In genomic region chr14:97976861-97977260, GRCh38 we compare ENCODE assay signal across 9 cellular contexts.
DNase-seq lines count a peak whose midpoint lies in the region; ATAC-seq and TF ChIP-seq lines count a peak whose summit lies in the region.
"Had no signal": no experiment of that assay in that cellular context is flagged by ENCODE, and none has a peak within 500 bp of the region (broad histone marks: within the 10 kb centered on the region; RNA-seq: fewer than 3 reads in every experiment).

No MANE protein-coding gene starts in this region.

- no peaks in the 10 kb centered on the region for H3K36me3 ChIP-seq in BLaER1 treated with 17β-estradiol and CSF1 and Interleukin-3, amounts not matched to agents 10 nM and 100 nM
- H3K36me3 ChIP-seq in duodenal mucosa (ENCODE audit: control insufficient read depth in 1 of 2, insufficient read depth in 2 of 2, low read length in 2 of 2) = no peaks in the 10 kb centered on the region
- H3K36me3 ChIP-seq in naive thymus-derived CD4-positive, alpha-beta T cell (ENCODE audit: control insufficient read depth in 2 of 3, insufficient read depth in 3 of 3, low read length in 3 of 3) = no peaks in the 10 kb centered on the region
- H3K36me3 ChIP-seq in right lobe of liver = no peaks in the 10 kb centered on the region

- no peak for TF ChIP-seq CTCF in right lobe of liver (IDR thresholded peaks at IDR 0.05)

- H3K4me3 Mint-ChIP-seq in T-helper 17 cell = peak overlapping the region; percentile 88
- peak overlapping the region; percentile 85 to 99 (median 93) for H3K4me3 Mint-ChIP-seq in naive thymus-derived CD4-positive, alpha-beta T cell

- H3K9me3 ChIP-seq in BLaER1 treated with 17β-estradiol and CSF1 and Interleukin-3, amounts not matched to agents 10 nM and 100 nM (replicated peaks in 1 of 11) = peaks cover 0 to 5% (median 0%) of the 10 kb centered on the region in 11 experiments; a peak in 3 of 22 replicates
- H3K9me3 ChIP-seq in T-helper 17 cell (ENCODE audit: control insufficient read depth, low read length, poor library complexity, severe bottlenecking) = no peaks in the 10 kb centered on the region
- no peaks in the 10 kb centered on the region for H3K9me3 ChIP-seq in duodenal mucosa (ENCODE audit: control insufficient read depth in 1 of 2, low read length in 2 of 2)
- H3K9me3 ChIP-seq in naive thymus-derived CD4-positive, alpha-beta T cell (ENCODE audit: control insufficient read depth in 2 of 3, low read length in 3 of 3) = peaks cover 0 to 4% (median 0%) of the 10 kb centered on the region in 3 experiments
- no peaks in the 10 kb centered on the region for H3K9me3 ChIP-seq in right lobe of liver

- peak overlapping the region in 5 of 11 experiments; percentile 67 to 76 (median 75); a peak in 10 of 22 replicates for H3K27ac ChIP-seq in BLaER1 treated with 17β-estradiol and CSF1 and Interleukin-3, amounts not matched to agents 10 nM and 100 nM
- H3K27ac ChIP-seq in duodenal mucosa (ENCODE audit: low read depth, low read length) (peak overlapping the region; percentile 14), right lobe of liver (no peak overlapping the region)
- H3K27ac ChIP-seq in naive thymus-derived CD4-positive, alpha-beta T cell (ENCODE audit: low read depth, low read length) = peak overlapping the region; percentile 85

- ATAC-seq in T-helper 17 cell = no peak
- no peak for ATAC-seq in naive thymus-derived CD4-positive, alpha-beta T cell
- ATAC-seq in right lobe of liver = no peak

- CTCF ChIA-PET in naive thymus-derived CD4-positive, alpha-beta T cell (lab: Charles Lee) = interaction anchor here (0.6 to 3.6 kb wide), 8 partner anchors 19 to 792 kb away, joined by 3 to 75 read pairs (median 8); no protein-coding TSS in a partner anchor

- POLR2A ChIA-PET in naive thymus-derived CD4-positive, alpha-beta T cell (lab: Charles Lee) = interaction anchor here (0.6 to 6.3 kb wide), 27 partner anchors 14 to 1294 kb away, joined by 3 to 174 read pairs (median 7); partner anchors contain the start of gene BCL11B

- WGBS in right lobe of liver (ENCODE audit: insufficient coverage, low coverage, low lambda C conversion rate, missing lambda C conversion rate) = 49% methylated on average over 2 of the region's 6 CpGs

- H3K9ac ChIP-seq in BLaER1 treated with 17β-estradiol and CSF1 and Interleukin-3, amounts not matched to agents 10 nM and 100 nM = peak overlapping the region in 7 of 11 experiments; percentile 60 to 80 (median 74); a peak in 11 of 22 replicates
- H3K9ac ChIP-seq in duodenal mucosa (ENCODE audit: low read depth in 1 of 2, low read length in 2 of 2) = peak overlapping the region; percentile 65 to 76

- TF ChIP-seq POLR2A in right lobe of liver (IDR thresholded peaks at IDR 0.05) = no peak

- H3K9me3 Mint-ChIP-seq in naive thymus-derived CD4-positive, alpha-beta T cell = peaks cover 0 to 10% (median 0%) of the 10 kb centered on the region in 11 donors

- no peaks in the 10 kb centered on the region for H3K27me3 Mint-ChIP-seq in T-helper 17 cell
- H3K27me3 Mint-ChIP-seq in naive thymus-derived CD4-positive, alpha-beta T cell = no peaks in the 10 kb centered on the region

- peak overlapping the region in 4 of 10 experiments; percentile 50 to 57 (median 53); a peak in 3 of 20 replicates for H3K4me3 ChIP-seq in BLaER1 treated with 17β-estradiol and CSF1 and Interleukin-3, amounts not matched to agents 10 nM and 100 nM
- H3K4me3 ChIP-seq in duodenal mucosa (ENCODE audit: low read depth in 1 of 2, low read length in 2 of 2) = peak overlapping the region; percentile 69 to 76
- H3K4me3 ChIP-seq in naive thymus-derived CD4-positive, alpha-beta T cell (ENCODE audit: low read length) = peak overlapping the region; percentile 91
- H3K4me3 ChIP-seq in right lobe of liver = no peak overlapping the region

- H3K27ac Mint-ChIP-seq in T-helper 17 cell = peak overlapping the region; percentile 99
- peak overlapping the region; percentile 68 to 99 (median 92) for H3K27ac Mint-ChIP-seq in naive thymus-derived CD4-positive, alpha-beta T cell

- peaks cover 23 to 56% (median 45%) of the 10 kb centered on the region in 10 experiments for H3K4me1 ChIP-seq in BLaER1 treated with 17β-estradiol and CSF1 and Interleukin-3, amounts not matched to agents 10 nM and 100 nM
- peaks cover 32 to 37% of the 10 kb centered on the region in 2 donors for H3K4me1 ChIP-seq in duodenal mucosa (ENCODE audit: control insufficient read depth in 1 of 2, insufficient read depth in 2 of 2, low read length in 2 of 2)
- H3K4me1 ChIP-seq in naive thymus-derived CD4-positive, alpha-beta T cell (ENCODE audit: control insufficient read depth in 2 of 2, insufficient read depth in 2 of 2, low read length in 2 of 2) = peaks cover 25 to 53% of the 10 kb centered on the region in 2 donors
- no peaks in the 10 kb centered on the region for H3K4me1 ChIP-seq in right lobe of liver

- intact Hi-C loops in naive thymus-derived CD4-positive, alpha-beta T cell (cut with micrococcal nuclease) = loop anchor here (2.0 to 10.0 kb wide), 14 partner anchors 32 to 1440 kb away; no protein-coding TSS in a partner anchor
- intact Hi-C loops in right lobe of liver (cut with DNase I) = no loop called here

- peaks cover 5% of the 10 kb centered on the region for H3K36me3 Mint-ChIP-seq in T-helper 17 cell (ENCODE audit: low read depth)
- H3K36me3 Mint-ChIP-seq in naive thymus-derived CD4-positive, alpha-beta T cell = peaks cover 22 to 42% (median 34%) of the 10 kb centered on the region in 5 donors

- no peak for DNase-seq in T-helper 17 cell
- DNase-seq in naive thymus-derived CD4-positive, alpha-beta T cell = peak in 5 of 9 donors; percentile 19 to 29 (median 28)
- no peak for DNase-seq in stimulated activated naive CD4-positive, alpha-beta T cell treated with Interleukin-2 at 50 U/mL for 16 hours (lab: John Stamatoyannopoulos, UW)
- DNase-seq in NCI-H1048 (lab: John Stamatoyannopoulos, UW) = no peak
- no peak for DNase-seq in NCI-H1092 (lab: John Stamatoyannopoulos, UW)
- no peak for DNase-seq in right lobe of liver
- DNase-seq: MM.1S had no signal

- peaks cover 51% of the 10 kb centered on the region for H3K4me1 Mint-ChIP-seq in T-helper 17 cell
- H3K4me1 Mint-ChIP-seq in naive thymus-derived CD4-positive, alpha-beta T cell = peaks cover 43 to 69% (median 59%) of the 10 kb centered on the region in 7 donors

- H3K27me3 ChIP-seq in BLaER1 treated with 17β-estradiol and CSF1 and Interleukin-3, amounts not matched to agents 10 nM and 100 nM = no peaks in the 10 kb centered on the region
- H3K27me3 ChIP-seq in duodenal mucosa (ENCODE audit: control insufficient read depth in 1 of 2, insufficient read depth in 2 of 2, low read length in 2 of 2) (no peaks in the 10 kb centered on the region), right lobe of liver (no peaks in the 10 kb centered on the region)
- H3K27me3 ChIP-seq in naive thymus-derived CD4-positive, alpha-beta T cell (ENCODE audit: control insufficient read depth in 2 of 2, insufficient read depth in 2 of 2, low read length in 2 of 2) = no peaks in the 10 kb centered on the region

- H4K20me1 ChIP-seq in BLaER1 treated with 17β-estradiol and CSF1 and Interleukin-3, amounts not matched to agents 10 nM and 100 nM = no peaks in the 10 kb centered on the region

- H3K4me2 ChIP-seq in BLaER1 treated with 17β-estradiol and CSF1 and Interleukin-3, amounts not matched to agents 10 nM and 100 nM = peak overlapping the region in 10 of 11 experiments; percentile 30 to 94 (median 93); a peak in 21 of 22 replicates

Comparison
In these comparisons a context has a peak if more than half of its experiments do, and no peak if none do; other contexts are left out.
1. H3K27ac ChIP-seq: peak in duodenal mucosa (single experiment) and naive thymus-derived CD4-positive, alpha-beta T cell (single experiment); none in right lobe of liver (0 of 3).
2. H3K4me3 ChIP-seq: peak in duodenal mucosa (2 of 2) and naive thymus-derived CD4-positive, alpha-beta T cell (single experiment); none in right lobe of liver (0 of 3).
3. DNase-seq: peak in naive thymus-derived CD4-positive, alpha-beta T cell (5 of 9); none in T-helper 17 cell (0 of 3), stimulated activated naive CD4-positive, alpha-beta T cell treated with Interleukin-2 at 50 U/mL for 16 hours (single experiment), NCI-H1048 (single experiment), NCI-H1092 (single experiment) and right lobe of liver (0 of 3).
4. intact Hi-C loops: an anchor here in naive thymus-derived CD4-positive, alpha-beta T cell (2.0 to 10.0 kb wide); none called in right lobe of liver.